Comparison of ENCODE assay signal across 10 cellular contexts in genomic region chr3:151538706-151539403, GRCh38.
DNase-seq lines count a peak whose midpoint lies in the region; ATAC-seq and TF ChIP-seq lines count a peak whose summit lies in the region.
"Had no signal": no experiment of that assay in that cellular context is flagged by ENCODE, and none has a peak within 500 bp of the region (broad histone marks: within the 10 kb centered on the region; RNA-seq: fewer than 3 reads in every experiment).

No MANE protein-coding gene starts in this region.

- H2AFZ ChIP-seq in osteoblast (ENCODE audit: low read length), result peak overlapping the region; percentile 43

- no peaks in the 10 kb centered on the region for H3K9me3 ChIP-seq in osteoblast (ENCODE audit: low read depth, low read length)
- H3K9me3 ChIP-seq: right lobe of liver had no signal

- peaks cover 27% of the 10 kb centered on the region for H3K4me1 ChIP-seq in osteoblast (ENCODE audit: insufficient read depth, low read length)
- H3K4me1 ChIP-seq: right lobe of liver had no signal

- H3K4me3 ChIP-seq in fibroblast of the aortic adventitia (ENCODE audit: low read depth, low read length), result no peak overlapping the region
- peak overlapping the region; percentile 24 for H3K4me3 ChIP-seq in osteoblast (ENCODE audit: insufficient read depth, low read length)
- H3K4me3 ChIP-seq: right lobe of liver had no signal

- in situ Hi-C loops in G401 (cut with HindIII; ENCODE audit: low sequenced_read_pairs), result no loop called here

- DNase-seq in G401 (ENCODE audit: low spot score) (peak; percentile 8), NCI-H524 (lab: John Stamatoyannopoulos, UW) (peak; percentile 90 to 98), fibroblast of the aortic adventitia (ENCODE audit: low read depth) (peak; percentile 35), osteoblast (ENCODE audit: insufficient read length, low spot score, missing footprints) (no peak)
- DNase-seq: Calu3, right lobe of liver had no signal

- H4K20me1 ChIP-seq in osteoblast (ENCODE audit: insufficient read depth, low read length), result no peaks in the 10 kb centered on the region

- TF ChIP-seq CTCF in fibroblast of the aortic adventitia (IDR thresholded peaks at IDR 0.05; ENCODE audit: insufficient read depth, low read length) (no peak), osteoblast (IDR thresholded peaks at IDR 0.05; ENCODE audit: extremely low read depth, low read depth, low read length) (no peak)

- no peaks in the 10 kb centered on the region for H3K79me2 ChIP-seq in osteoblast (ENCODE audit: insufficient read depth, low read length)

- H3K36me3 ChIP-seq in osteoblast (ENCODE audit: insufficient read depth, low read length), result no peaks in the 10 kb centered on the region
- H3K36me3 ChIP-seq: right lobe of liver had no signal

- peak overlapping the region; percentile 27 for H3K27ac ChIP-seq in osteoblast (ENCODE audit: low read depth, low read length)
- H3K27ac ChIP-seq: right lobe of liver had no signal

- ATAC-seq in GM19397 (IDR thresholded peaks at IDR 0.05; ENCODE audit: unreplicated experiment) (no peak), HG03520 (IDR thresholded peaks at IDR 0.05; ENCODE audit: unreplicated experiment) (no peak), HG03460 (IDR thresholded peaks at IDR 0.05; ENCODE audit: unreplicated experiment) (no peak), HG02884 (IDR thresholded peaks at IDR 0.05; ENCODE audit: unreplicated experiment) (no peak)

- H3K4me2 ChIP-seq in osteoblast (ENCODE audit: insufficient read depth, low read length), result peak overlapping the region; percentile 40

- H3K27me3 ChIP-seq in osteoblast (ENCODE audit: insufficient read depth, low read length), result no peaks in the 10 kb centered on the region
- H3K27me3 ChIP-seq: right lobe of liver had no signal
